Comparison of ENCODE assay signal across 14 cellular contexts in the genomic region with DNA sequence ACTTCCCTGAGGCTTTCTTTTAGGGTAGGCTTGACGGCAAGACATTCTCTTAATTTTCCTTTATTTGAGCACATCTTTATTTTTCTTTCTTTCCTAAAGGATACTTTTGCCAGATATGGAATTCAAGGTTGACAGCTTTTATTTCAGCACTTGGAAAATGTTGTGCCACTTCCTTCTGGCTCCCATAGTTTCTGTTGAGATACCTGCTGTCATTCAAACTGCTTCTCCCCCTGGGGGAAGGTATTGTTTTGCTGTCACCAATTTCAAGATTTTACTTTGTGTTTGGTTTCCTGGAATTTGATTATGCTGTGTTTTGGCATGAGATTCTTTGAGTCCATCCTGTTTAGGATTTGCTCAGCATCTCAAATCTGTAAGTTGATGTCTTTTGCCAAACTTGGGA.
DNase-seq lines count a peak whose midpoint lies in the region; ATAC-seq, FAIRE-seq and TF ChIP-seq lines count a peak whose summit lies in the region.
"Had no signal": no experiment of that assay in that cellular context is flagged by ENCODE, and none has a peak within 500 bp of the region (broad histone marks: within the 10 kb centered on the region; RNA-seq: fewer than 3 reads in every experiment).

No MANE protein-coding gene starts in this region.

- no peaks in the 10 kb centered on the region for H3K36me3 Mint-ChIP-seq in stimulated activated memory B cell treated with anti-CD40 and anti-IgM and Interleukin-4, amounts not matched to agents 10 μg/mL and 1 μg/mL and 100 μg/mL, for 72 hours

- POLR2A ChIA-PET in HEK293T (lab: Yijun Ruan, JAX), result no interaction called here

- H3K9me3 Mint-ChIP-seq in stimulated activated memory B cell treated with anti-CD40 and anti-IgM and Interleukin-4, amounts not matched to agents 10 μg/mL and 1 μg/mL and 100 μg/mL, for 72 hours, result peaks cover 7% of the 10 kb centered on the region

- DNase-seq in EH (ENCODE audit: low read depth) (peak; percentile 28), HEK293T (ENCODE audit: extremely low spot score) (no peak), amniotic epithelial cell (ENCODE audit: low read depth) (peak; percentile 11), NCI-H187 (lab: John Stamatoyannopoulos, UW) (no peak), HTR-8/SVneo (ENCODE audit: insufficient read length, low spot score) (no peak)
- DNase-seq: C1 segment of cervical spinal cord; CD4-positive, alpha-beta T cell; DMS79; EL had no signal

- FAIRE-seq in HTR-8/SVneo (lab: Jason Lieb, UNC), result no peak
- FAIRE-seq: G401.6, GM12892, GM19239, H1 had no signal

- no peak for ATAC-seq in stimulated activated memory B cell treated with anti-CD40 and anti-IgM and Interleukin-4, amounts not matched to agents 10 μg/mL and 1 μg/mL and 100 μg/mL, for 72 hours

- H3K4me1 Mint-ChIP-seq in stimulated activated memory B cell treated with anti-CD40 and anti-IgM and Interleukin-4, amounts not matched to agents 10 μg/mL and 1 μg/mL and 100 μg/mL, for 72 hours, result no peaks in the 10 kb centered on the region

- peaks cover 7% of the 10 kb centered on the region for H3K27me3 Mint-ChIP-seq in stimulated activated memory B cell treated with anti-CD40 and anti-IgM and Interleukin-4, amounts not matched to agents 10 μg/mL and 1 μg/mL and 100 μg/mL, for 72 hours

- no peak overlapping the region for H3K27ac Mint-ChIP-seq in stimulated activated memory B cell treated with anti-CD40 and anti-IgM and Interleukin-4, amounts not matched to agents 10 μg/mL and 1 μg/mL and 100 μg/mL, for 72 hours
- H3K27ac Mint-ChIP-seq: CD4-positive, alpha-beta T cell had no signal

- CTCF ChIA-PET in HEK293T (lab: Yijun Ruan, JAX), result no interaction called here

- H3K4me3 Mint-ChIP-seq in stimulated activated memory B cell treated with anti-CD40 and anti-IgM and Interleukin-4, amounts not matched to agents 10 μg/mL and 1 μg/mL and 100 μg/mL, for 72 hours, result no peak overlapping the region
- H3K4me3 Mint-ChIP-seq: CD4-positive, alpha-beta T cell had no signal

TF ChIP-seq in HEK293T, 16 proteins besides CTCF, POLR2A, EP300 and RAD21:
- TF ChIP-seq SUZ12 (IDR thresholded peaks at IDR 0.05), result no peak
- no peak for TF ChIP-seq FOXK2 (IDR thresholded peaks at IDR 0.05)
- TF ChIP-seq CTBP1 (IDR thresholded peaks at IDR 0.05; ENCODE audit: borderline replicate concordance), result no peak
- TF ChIP-seq HDGF (IDR thresholded peaks at IDR 0.05; ENCODE audit: borderline replicate concordance), result no peak
- TF ChIP-seq, protein P1, sequence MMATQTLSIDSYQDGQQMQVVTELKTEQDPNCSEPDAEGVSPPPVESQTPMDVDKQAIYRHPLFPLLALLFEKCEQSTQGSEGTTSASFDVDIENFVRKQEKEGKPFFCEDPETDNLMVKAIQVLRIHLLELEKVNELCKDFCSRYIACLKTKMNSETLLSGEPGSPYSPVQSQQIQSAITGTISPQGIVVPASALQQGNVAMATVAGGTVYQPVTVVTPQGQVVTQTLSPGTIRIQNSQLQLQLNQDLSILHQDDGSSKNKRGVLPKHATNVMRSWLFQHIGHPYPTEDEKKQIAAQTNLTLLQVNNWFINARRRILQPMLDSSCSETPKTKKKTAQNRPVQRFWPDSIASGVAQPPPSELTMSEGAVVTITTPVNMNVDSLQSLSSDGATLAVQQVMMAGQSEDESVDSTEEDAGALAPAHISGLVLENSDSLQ (IDR thresholded peaks at IDR 0.05), result 0 out of 2 replicates have a peak, but pooled peaks have one; percentile 32
- TF ChIP-seq FOXA1 (IDR thresholded peaks at IDR 0.05), result no peak

Comparison
In these comparisons a context has a peak if more than half of its experiments do, and no peak if none do; other contexts are left out.
1. DNase-seq: peak in EH (single experiment) and amniotic epithelial cell (single experiment); none in HEK293T (single experiment), NCI-H187 (0 of 2) and HTR-8/SVneo (single experiment).